Comparison of ENCODE assay signal across 6 cellular contexts in genomic region chr1:145452506-145452905, GRCh38. TPM values are rescaled to one million over a fixed set of nuclear protein-coding genes. Genes with fewer than 3 reads are reported as not detected.
A peak's percentile ranks its signal among the peaks of the same experiment; 100 is the strongest.
DNase-seq lines count a peak whose midpoint lies in the region; ATAC-seq, FAIRE-seq and TF ChIP-seq lines count a peak whose summit lies in the region.
"Not testable (repeated sequence)": the region's sequence is repeated elsewhere in the genome, so short reads cannot be mapped to it uniquely, and the experiment has no call there.

No MANE protein-coding gene starts in this region.

- H3K27ac ChIP-seq in GM23338 (ENCODE audit: low read depth); K562 (ENCODE audit: extremely low read depth, low read depth, low read length); HepG2 (ENCODE audit: extremely low read length, insufficient read depth, low read length): not testable (repeated sequence)

- H2AFZ ChIP-seq in GM23338; K562 (ENCODE audit: low read depth, low read length); HepG2 (ENCODE audit: low read length): not testable (repeated sequence)

- not testable (repeated sequence) for H3K9ac ChIP-seq in K562 (ENCODE audit: insufficient read depth in 1 of 2, low read depth in 2 of 2, low read length in 2 of 2); HepG2 (ENCODE audit: insufficient read depth, low read depth, low read length)

- not testable (repeated sequence) for DNase-seq in GM23338 (ENCODE audit: low spot score); activated T-cell treated with anti-CD3 and anti-CD28 coated beads, Interleukin-2, amount 50 U/mL, for 4 hours; K562 (ENCODE audit: extremely low read depth in 1 of 4, low spot score in 3 of 4); HepG2 (ENCODE audit: low spot score); stimulated activated naive CD8-positive, alpha-beta T cell treated with anti-CD3 and anti-CD28 coated beads, Interleukin-15, amount 100 ng/mL, for 72 hours

- H3K4me2 ChIP-seq in GM23338; K562 (ENCODE audit: insufficient read depth, low read length); HepG2 (ENCODE audit: low read depth, low read length): not testable (repeated sequence)

- BruUV-seq in K562 (replicated peaks; lab: Mats Ljungman, UMichigan); HepG2 (replicated peaks; lab: Mats Ljungman, UMichigan): not testable (repeated sequence)

- not testable (repeated sequence) for H3K9me3 Mint-ChIP-seq in GM23338; activated T-cell treated with anti-CD3 and anti-CD28 coated beads, Interleukin-2, amount 50 U/mL, for 4 hours; stimulated activated naive CD8-positive, alpha-beta T cell treated with anti-CD3 and anti-CD28 coated beads, Interleukin-15, amount 100 ng/mL, for 72 hours

- not testable (repeated sequence) for H3F3A ChIP-seq in GM23338 (replicated peaks; ENCODE audit: low read depth)

- H4K20me1 ChIP-seq in GM23338 (replicated peaks; ENCODE audit: insufficient read depth); K562 (replicated peaks; ENCODE audit: control insufficient read depth, insufficient read depth, low read length); HepG2 (ENCODE audit: insufficient read depth, low read length): not testable (repeated sequence)

- not testable (repeated sequence) for H3K4me3 ChIP-seq in GM23338; K562; HepG2 (replicated peaks in 1 of 3; ENCODE audit: insufficient read depth in 1 of 3, low read depth in 2 of 3, low read length in 3 of 3)

- not testable (repeated sequence) for H3K9me1 ChIP-seq in K562 (ENCODE audit: control insufficient read depth, insufficient read depth, low read length)

- CTCF ChIA-PET in K562 (lab: Yijun Ruan, JAX; ENCODE audit: low intra/inter-chr PET ratio); HepG2 (lab: Yijun Ruan, JAX; ENCODE audit: low intra/inter-chr PET ratio, low total read pairs): not testable (repeated sequence)

- not testable (repeated sequence) for H3K4me1 Mint-ChIP-seq in GM23338; activated T-cell treated with anti-CD3 and anti-CD28 coated beads, Interleukin-2, amount 50 U/mL, for 4 hours (ENCODE audit: low read depth); stimulated activated naive CD8-positive, alpha-beta T cell treated with anti-CD3 and anti-CD28 coated beads, Interleukin-15, amount 100 ng/mL, for 72 hours

- no CpG with 5 or more reads among the region's 8 CpGs for WGBS in K562 (ENCODE audit: insufficient coverage, low coverage, missing lambda C conversion rate)
- WGBS in HepG2 (ENCODE audit: low lambda C conversion rate), result no CpG with 5 or more reads among the region's 8 CpGs

- not testable (repeated sequence) for TF ChIP-seq CTCF in GM23338 (conservative IDR thresholded peaks at IDR 0.05; ENCODE audit: low read depth in 2 of 2); K562 (IDR thresholded peaks at IDR 0.05 in 2 of 3, conservative IDR thresholded peaks at IDR 0.05 in 1 of 3; ENCODE audit: insufficient read depth in 2 of 3, low read depth in 1 of 3, low read length in 3 of 3); HepG2 (CRISPR knock-in tag; IDR thresholded peaks at IDR 0.05)

- not testable (repeated sequence) for H3K79me2 ChIP-seq in GM23338 (replicated peaks; ENCODE audit: insufficient read depth); K562 (ENCODE audit: control insufficient read depth, insufficient read depth, low read length); HepG2 (ENCODE audit: insufficient read depth, low read length)

- peaks cover 34% of the 10 kb centered on the region for H3K27me3 Mint-ChIP-seq in GM23338 (ENCODE audit: insufficient read depth, low read depth, poor library complexity)
- H3K27me3 Mint-ChIP-seq in activated T-cell treated with anti-CD3 and anti-CD28 coated beads, Interleukin-2, amount 50 U/mL, for 4 hours (ENCODE audit: low read depth), result peaks cover 28% of the 10 kb centered on the region
- peaks cover 37% of the 10 kb centered on the region for H3K27me3 Mint-ChIP-seq in stimulated activated naive CD8-positive, alpha-beta T cell treated with anti-CD3 and anti-CD28 coated beads, Interleukin-15, amount 100 ng/mL, for 72 hours

- not testable (repeated sequence) for H3K36me3 ChIP-seq in GM23338 (ENCODE audit: insufficient read depth); K562 (ENCODE audit: control insufficient read depth, insufficient read depth, low read length); HepG2 (replicated peaks in 1 of 2; ENCODE audit: control insufficient read depth in 1 of 2, insufficient read depth in 2 of 2, low read length in 2 of 2)

- not testable (repeated sequence) for FAIRE-seq in K562 (lab: Jason Lieb, UNC); HepG2 (lab: Jason Lieb, UNC)

- not testable (repeated sequence) for TF ChIP-seq EP300 in K562 (IDR thresholded peaks at IDR 0.05; ENCODE audit: low read length); HepG2 (IDR thresholded peaks at IDR 0.05; ENCODE audit: low read depth in 2 of 2, low read length in 2 of 2); HepG2 (CRISPR knock-in tag; IDR thresholded peaks at IDR 0.05; ENCODE audit: borderline replicate concordance)

- TF ChIP-seq RAD21 in K562 (CRISPR knock-in tag; conservative IDR thresholded peaks at IDR 0.05 in 1 of 2, IDR thresholded peaks at IDR 0.05 in 1 of 2); HepG2 (CRISPR knock-in tag; IDR thresholded peaks at IDR 0.05): not testable (repeated sequence)

- TF ChIP-seq POLR2A in K562 (conservative IDR thresholded peaks at IDR 0.05); HepG2 (IDR thresholded peaks at IDR 0.05; ENCODE audit: insufficient read depth in 1 of 2, low read depth in 2 of 2, low read length in 2 of 2): not testable (repeated sequence)

- peaks cover 31% of the 10 kb centered on the region for H3K27me3 ChIP-seq in GM23338 (ENCODE audit: insufficient read depth)
- not testable (repeated sequence) for H3K27me3 ChIP-seq in K562 (ENCODE audit: control insufficient read depth in 2 of 2, insufficient read depth in 2 of 2, low read length in 2 of 2); HepG2 (ENCODE audit: control insufficient read depth in 1 of 2, insufficient read depth in 2 of 2, low read length in 2 of 2)

- POLR2A ChIA-PET in K562 (lab: Yijun Ruan, JAX); HepG2 (lab: Yijun Ruan, JAX): not testable (repeated sequence)

- peak; percentile 44 for ATAC-seq in GM23338
- ATAC-seq in SK-N-SH treated with all-trans-retinoic acid at 6 μM for 48 hours, result peak; percentile 11; the same call in 2 of the 3 replicates
- ATAC-seq in activated T-cell treated with anti-CD3 and anti-CD28 coated beads, Interleukin-2, amount 50 U/mL, for 4 hours, result peak; percentile 11 to 14
- ATAC-seq in K562, result peak; percentile 57
- peak; percentile 43 for ATAC-seq in HepG2
- ATAC-seq in stimulated activated naive CD8-positive, alpha-beta T cell treated with anti-CD3 and anti-CD28 coated beads, Interleukin-15, amount 100 ng/mL, for 72 hours, result peak; percentile 46

- H3K27ac Mint-ChIP-seq in GM23338; stimulated activated naive CD8-positive, alpha-beta T cell treated with anti-CD3 and anti-CD28 coated beads, Interleukin-15, amount 100 ng/mL, for 72 hours: not testable (repeated sequence)

- H3K9me2 ChIP-seq in GM23338 (ENCODE audit: insufficient read depth), result not testable (repeated sequence)

- not testable (repeated sequence) for H3K36me3 Mint-ChIP-seq in GM23338 (ENCODE audit: low read depth); activated T-cell treated with anti-CD3 and anti-CD28 coated beads, Interleukin-2, amount 50 U/mL, for 4 hours (ENCODE audit: insufficient read depth)

- in situ Hi-C loops in K562 (cut with MboI); HepG2 (cut with HindIII; ENCODE audit: extremely low pct_ligation_motif_present, low pct_unique_long_range_greater_than_20kb): not testable (repeated sequence)

- H3K4me3 Mint-ChIP-seq in GM23338; activated T-cell treated with anti-CD3 and anti-CD28 coated beads, Interleukin-2, amount 50 U/mL, for 4 hours; stimulated activated naive CD8-positive, alpha-beta T cell treated with anti-CD3 and anti-CD28 coated beads, Interleukin-15, amount 100 ng/mL, for 72 hours: not testable (repeated sequence)

- not testable (repeated sequence) for H3K9me3 ChIP-seq in K562 (replicated peaks; ENCODE audit: control insufficient read depth, insufficient read depth, low read depth, low read length); HepG2 (ENCODE audit: low read length)

- intact Hi-C loops in K562 (cut with micrococcal nuclease); HepG2 (cut with micrococcal nuclease; ENCODE audit: unreplicated experiment): not testable (repeated sequence)

- not testable (repeated sequence) for H3K4me1 ChIP-seq in GM23338 (ENCODE audit: insufficient read depth); K562 (replicated peaks in 1 of 2; ENCODE audit: control insufficient read depth in 2 of 2, insufficient read depth in 2 of 2, low read length in 2 of 2); HepG2 (ENCODE audit: insufficient read depth, low read length)

RNA-seq across cellular contexts. Expression of gene NBPF20, which starts 27.1 kb away (rescaled TPM):
- 0.83 and 1.6 TPM in 2 replicates for total RNA-seq in GM23338 (2014; rRNA removed; shearing (Covaris generic))
- polyA plus RNA-seq in GM23338 (2016; fragmentation: Nextera tagmentation; extraction: Ambion mirVana) (0.30 and 0.50 TPM in 2 replicates), K562 (2011; rRNA removed) (2.3 and 2.5 TPM in 2 replicates), K562 (2014; fragmentation: Illumina TruSeq; extraction: Trizol) (1.6 and 2.2 TPM in 2 replicates), K562 (2014; fragmentation: Nextera tagmentation; extraction: Ambion mirVana) (under 1 TPM; 0.38 to 0.43 TPM), K562 (2014; rRNA removed) (0.70 and 0.88 TPM in 2 replicates), HepG2 (2011; rRNA removed) (2.8 and 3.0 TPM in 2 replicates)
- total RNA-seq in activated T-cell treated with anti-CD3 and anti-CD28 coated beads, Interleukin-2, amount 50 U/mL, for 4 hours, result 1 to 10 TPM in 2 of 3 donors, under 1 TPM in 1; 0.99 to 2.0 (median 1.3) TPM
- 7.3 and 11.8 TPM in 2 replicates for total RNA-seq in K562 (2011; cell fraction: chromatin; rRNA removed; ENCODE audit: low replicate concordance)
- 3.0 and 3.4 TPM in 2 replicates for total RNA-seq in K562 (2011; cell fraction: nucleolus; rRNA removed)
- total RNA-seq in K562 (2011; cell fraction: nucleoplasm; rRNA removed), result 5.4 and 5.8 TPM in 2 replicates
- total RNA-seq in K562 (2014; rRNA removed) (1.00 and 1.4 TPM in 2 replicates), K562 (2014; rRNA removed; fragmentation: Illumina TruSeq; extraction: Trizol) (2.2 and 2.7 TPM in 2 replicates), K562 (2015; rRNA removed; fragmentation: Illumina TruSeq; extraction: Trizol) (2.5 and 2.8 TPM in 2 replicates), K562 (2021) (0.71 and 1.4 TPM in 2 replicates), HepG2 (2016; rRNA removed; fragmentation: Illumina TruSeq; extraction: Trizol) (3.1 and 3.4 TPM in 2 replicates)
- 1.2 and 2.3 TPM in 2 replicates for polyA plus RNA-seq in K562 (2011; cell fraction: cytosol; rRNA removed)
- 4.2 and 6.1 TPM in 2 replicates for polyA plus RNA-seq in K562 (2011; cell fraction: nucleus; rRNA removed)
- polyA plus RNA-seq in K562 (2012), result 2.1 and 2.3 TPM in 2 replicates
- 3.2 and 4.3 TPM in 2 replicates for polyA minus RNA-seq in K562 (2011; rRNA and poly(A)+ RNA removed)
- polyA minus RNA-seq in K562 (2011; cell fraction: cytosol; rRNA and poly(A)+ RNA removed), result 1.2 and 1.3 TPM in 2 replicates
- 1.9 and 2.3 TPM in 2 replicates for polyA minus RNA-seq in K562 (2011; cell fraction: nucleus; rRNA and poly(A)+ RNA removed)
- 0.35 and 0.61 TPM in 2 replicates for total RNA-seq in HepG2 (2016; cell fraction: cytosol; rRNA removed; fragmentation: Illumina TruSeq; extraction: Trizol; ENCODE audit: low read depth)
- 2.8 TPM in 2 replicates for total RNA-seq in HepG2 (2016; cell fraction: insoluble cytoplasmic fraction; rRNA removed; fragmentation: Illumina TruSeq; extraction: Trizol)
- 1.1 and 1.6 TPM in 2 replicates for total RNA-seq in HepG2 (2016; cell fraction: membrane; rRNA removed; fragmentation: Illumina TruSeq; extraction: Trizol)
- total RNA-seq in HepG2 (2016; cell fraction: nucleus; rRNA removed; fragmentation: Illumina TruSeq; extraction: Trizol), result 4.0 and 5.7 TPM in 2 replicates
- 1.2 and 2.2 TPM in 2 replicates for polyA plus RNA-seq in HepG2 (2011; cell fraction: cytosol; rRNA removed)
- polyA plus RNA-seq in HepG2 (2011; cell fraction: nucleus; rRNA removed), result 3.2 and 3.9 TPM in 2 replicates
- polyA plus RNA-seq in HepG2 (2012), result 1.3 and 2.5 TPM in 2 replicates
- polyA plus RNA-seq in HepG2 (2016; cell fraction: cytosol; fragmentation: Illumina TruSeq; extraction: Trizol; ENCODE audit: low read depth), result 0.24 and 0.36 TPM in 2 replicates
- polyA plus RNA-seq in HepG2 (2016; cell fraction: insoluble cytoplasmic fraction; fragmentation: Illumina TruSeq; extraction: Trizol; ENCODE audit: low read depth), result 1.6 and 1.7 TPM in 2 replicates
- polyA plus RNA-seq in HepG2 (2016; cell fraction: membrane; fragmentation: Illumina TruSeq; extraction: Trizol; ENCODE audit: low read depth), result 0.45 and 0.47 TPM in 2 replicates
- polyA plus RNA-seq in HepG2 (2016; cell fraction: nucleus; fragmentation: Illumina TruSeq; extraction: Trizol; ENCODE audit: insufficient read depth, low read depth), result 4.9 and 5.4 TPM in 2 replicates
- 3.0 and 8.7 TPM in 2 replicates for polyA minus RNA-seq in HepG2 (2011; rRNA and poly(A)+ RNA removed; ENCODE audit: low replicate concordance)
- polyA minus RNA-seq in HepG2 (2011; cell fraction: cytosol; rRNA and poly(A)+ RNA removed), result 1.1 and 1.6 TPM in 2 replicates
- polyA minus RNA-seq in HepG2 (2011; cell fraction: nucleus; rRNA and poly(A)+ RNA removed), result 5.0 and 7.7 TPM in 2 replicates
